In genomic region chr1:151990058-151990855, GRCh38 we compare ENCODE assay signal across 8 cellular contexts. TPM values are rescaled to one million over a fixed set of nuclear protein-coding genes. Genes with fewer than 3 reads are reported as not detected.
DNase-seq lines count a peak whose midpoint lies in the region; ATAC-seq and TF ChIP-seq lines count a peak whose summit lies in the region.

No MANE protein-coding gene starts in this region.

- TF ChIP-seq CTCF in CD14-positive monocyte (IDR thresholded peaks at IDR 0.05) = no peak
- TF ChIP-seq CTCF in nephron (IDR thresholded peaks at IDR 0.05; ENCODE audit: unreplicated experiment in 3 of 3) = no peak

- TF ChIP-seq EP300 in Ishikawa (IDR thresholded peaks at IDR 0.05; ENCODE audit: borderline replicate concordance) = peak; percentile 63; the same call in 1 of the 2 replicates

- peaks cover 41 to 52% of the 10 kb centered on the region in 2 donors for H3K36me3 Mint-ChIP-seq in CD14-positive monocyte
- H3K36me3 Mint-ChIP-seq in nephron (ENCODE audit: low read depth) = peaks cover 10% of the 10 kb centered on the region

- TF ChIP-seq RAD21 in Ishikawa (IDR thresholded peaks at IDR 0.05; ENCODE audit: low read depth) = no peak

- intact Hi-C loops in CD14-positive monocyte (cut with micrococcal nuclease) = loop anchor here (5.0 to 10.0 kb wide), 2 partner anchors 47 to 375 kb away; partner anchors contain the start of genes S100A11 (in 2 of the 2) and SNX27 (in 1 of the 2)

- no peaks in the 10 kb centered on the region for H3K27me3 ChIP-seq in duodenal mucosa (ENCODE audit: control insufficient read depth in 1 of 2, insufficient read depth in 2 of 2, low read length in 2 of 2)

- no peak for DNase-seq in CD14-positive monocyte (ENCODE audit: low spot score)
- no peak for DNase-seq in NCI-H2196 treated with DMSO at 0.1 percent for 48 hours (lab: John Stamatoyannopoulos, UW; ENCODE audit: unreplicated experiment)
- no peak for DNase-seq in activated CD8-positive, alpha-beta memory T cell treated with anti-CD3 and anti-CD28 coated beads, Interleukin-2, amount 50 U/mL, for 4 hours

- H3K9me3 ChIP-seq in duodenal mucosa (ENCODE audit: control insufficient read depth in 1 of 2, low read length in 2 of 2) = no peaks in the 10 kb centered on the region

- H3K4me3 ChIP-seq in duodenal mucosa (ENCODE audit: low read depth in 1 of 2, low read length in 2 of 2) = peak overlapping the region; percentile 22 to 98

- ATAC-seq in GM18858 (IDR thresholded peaks at IDR 0.05; ENCODE audit: unreplicated experiment) = no peak
- no peak for ATAC-seq in HG03432 (IDR thresholded peaks at IDR 0.05; ENCODE audit: unreplicated experiment)

- no peak overlapping the region for H3K27ac ChIP-seq in duodenal mucosa (ENCODE audit: low read depth, low read length)

- H3K27ac Mint-ChIP-seq in CD14-positive monocyte (peak overlapping the region; percentile 94 to 99 (median 98)), nephron (peak overlapping the region; percentile 54 to 94 (median 80))

- H3K36me3 ChIP-seq in duodenal mucosa (ENCODE audit: control insufficient read depth in 1 of 2, insufficient read depth in 2 of 2, low read length in 2 of 2) = peaks cover 9 to 13% of the 10 kb centered on the region in 2 donors

- H3K4me3 Mint-ChIP-seq in CD14-positive monocyte (peak overlapping the region; percentile 79 to 98), nephron (peak overlapping the region; percentile 91 to 96 (median 94))

- peak overlapping the region; percentile 1 to 4 for H3K9ac ChIP-seq in duodenal mucosa (ENCODE audit: low read depth in 1 of 2, low read length in 2 of 2)

- peaks cover 51 to 62% of the 10 kb centered on the region in 2 donors for H3K4me1 ChIP-seq in duodenal mucosa (ENCODE audit: control insufficient read depth in 1 of 2, insufficient read depth in 2 of 2, low read length in 2 of 2)

- H3K9me3 Mint-ChIP-seq in CD14-positive monocyte = peaks cover 0 to 3% (median 0%) of the 10 kb centered on the region in 7 donors
- no peaks in the 10 kb centered on the region for H3K9me3 Mint-ChIP-seq in nephron

- peaks cover 0 to 4% (median 3%) of the 10 kb centered on the region in 3 donors for H3K27me3 Mint-ChIP-seq in CD14-positive monocyte (ENCODE audit: low read depth in 3 of 3)
- H3K27me3 Mint-ChIP-seq in nephron (ENCODE audit: low read depth) = peaks cover 19% of the 10 kb centered on the region

- peaks cover 76% of the 10 kb centered on the region for H3K4me1 Mint-ChIP-seq in CD14-positive monocyte
- H3K4me1 Mint-ChIP-seq in nephron = peaks cover 60% of the 10 kb centered on the region

TF ChIP-seq in Ishikawa, 13 proteins besides CTCF, POLR2A, EP300 and RAD21:
- peak; percentile 51 for TF ChIP-seq TCF12 (IDR thresholded peaks at IDR 0.05; ENCODE audit: low read depth)
- peak; percentile 47; the same call in 1 of the 2 replicates for TF ChIP-seq REST (IDR thresholded peaks at IDR 0.05; ENCODE audit: low read depth)
- peak; percentile 40; the same call in 1 of the 2 replicates for TF ChIP-seq MAX (IDR thresholded peaks at IDR 0.05)
- TF ChIP-seq TEAD4 (IDR thresholded peaks at IDR 0.05) = peak; percentile 87
- no peak; the same call in 1 of the 2 replicates for TF ChIP-seq FOXM1 (IDR thresholded peaks at IDR 0.05; ENCODE audit: borderline replicate concordance, low read depth)

RNA-seq across cellular contexts. Expression of gene S100A10, which starts 3.4 kb away (rescaled TPM):
- 1,000 to 10,000 TPM; 2,129 to 2,138 TPM for polyA plus RNA-seq in CD14-positive monocyte

RNA-seq across cellular contexts. Expression of gene S100A11, which starts 46.5 kb away (rescaled TPM):
- 1,000 to 10,000 TPM; 2,621 to 3,364 TPM for polyA plus RNA-seq in CD14-positive monocyte
